ENCODE assay signal across 1 cellular context in genomic region chr6:89080281-89081128, GRCh38.
A peak's percentile ranks its signal among the peaks of the same experiment; 100 is the strongest.
TF ChIP-seq lines count a peak whose summit lies in the region.

Gene PNRC1, plus strand, starts transcription at chr6:89080751. Its CDS starts 144 bp downstream, at chr6:89080895.

TF ChIP-seq in GM12878, 131 proteins besides CTCF, POLR2A, EP300 and RAD21 (continued from another document and continues in another):
- TF ChIP-seq ZBTB4 (CRISPR knock-in tag; IDR thresholded peaks at IDR 0.05) (no peak), ASH2L (IDR thresholded peaks at IDR 0.05; ENCODE audit: borderline replicate concordance, low read depth) (no peak), ZBTB40 (IDR thresholded peaks at IDR 0.05; ENCODE audit: borderline replicate concordance) (no peak), NFYA (IDR thresholded peaks at IDR 0.05; ENCODE audit: borderline replicate concordance, low read depth, low read length) (no peak), WRNIP1 (IDR thresholded peaks at IDR 0.05; ENCODE audit: borderline replicate concordance, low read depth, low read length) (no peak), BCLAF1 (IDR thresholded peaks at IDR 0.05) (no peak), MLLT1 (IDR thresholded peaks at IDR 0.05) (peak; percentile 97), ESRRA (IDR thresholded peaks at IDR 0.05; ENCODE audit: low read length) (no peak), EZH2 (IDR thresholded peaks at IDR 0.05; ENCODE audit: borderline replicate concordance, control insufficient read depth, low read depth, low read length) (no peak), E4F1 (IDR thresholded peaks at IDR 0.05; ENCODE audit: borderline replicate concordance, partially characterized antibody) (no peak), ZBED1 (IDR thresholded peaks at IDR 0.05; ENCODE audit: borderline replicate concordance) (no peak), SP1 (IDR thresholded peaks at IDR 0.05; ENCODE audit: low read depth, low read length) (peak; percentile 91), POU2F2 (IDR thresholded peaks at IDR 0.05; ENCODE audit: borderline replicate concordance, low read depth, low read length) (peak; percentile 94), TCF12 (IDR thresholded peaks at IDR 0.05; ENCODE audit: low read depth, low read length) (peak; percentile 14; the same call in 1 of the 2 replicates), STAT1 (conservative IDR thresholded peaks at IDR 0.05) (no peak; the same call in 1 of the 2 replicates), IKZF1 (conservative IDR thresholded peaks at IDR 0.05) (peak; percentile 35; the same call in 1 of the 2 replicates), SMARCA5 (IDR thresholded peaks at IDR 0.05) (peak; percentile 69; the same call in 1 of the 2 replicates), MYC (IDR thresholded peaks at IDR 0.05; ENCODE audit: insufficient read depth, insufficient read length, insufficient replicate concordance, low read length, severe bottlenecking) (no peak), PAX5 (IDR thresholded peaks at IDR 0.05; ENCODE audit: borderline replicate concordance, low read depth, low read length) (0 out of 2 replicates have a peak, but pooled peaks have one; percentile 48), RELB (IDR thresholded peaks at IDR 0.05; ENCODE audit: low read depth) (peak; percentile 65; the same call in 1 of the 2 replicates)
- TF ChIP-seq, protein P1, sequence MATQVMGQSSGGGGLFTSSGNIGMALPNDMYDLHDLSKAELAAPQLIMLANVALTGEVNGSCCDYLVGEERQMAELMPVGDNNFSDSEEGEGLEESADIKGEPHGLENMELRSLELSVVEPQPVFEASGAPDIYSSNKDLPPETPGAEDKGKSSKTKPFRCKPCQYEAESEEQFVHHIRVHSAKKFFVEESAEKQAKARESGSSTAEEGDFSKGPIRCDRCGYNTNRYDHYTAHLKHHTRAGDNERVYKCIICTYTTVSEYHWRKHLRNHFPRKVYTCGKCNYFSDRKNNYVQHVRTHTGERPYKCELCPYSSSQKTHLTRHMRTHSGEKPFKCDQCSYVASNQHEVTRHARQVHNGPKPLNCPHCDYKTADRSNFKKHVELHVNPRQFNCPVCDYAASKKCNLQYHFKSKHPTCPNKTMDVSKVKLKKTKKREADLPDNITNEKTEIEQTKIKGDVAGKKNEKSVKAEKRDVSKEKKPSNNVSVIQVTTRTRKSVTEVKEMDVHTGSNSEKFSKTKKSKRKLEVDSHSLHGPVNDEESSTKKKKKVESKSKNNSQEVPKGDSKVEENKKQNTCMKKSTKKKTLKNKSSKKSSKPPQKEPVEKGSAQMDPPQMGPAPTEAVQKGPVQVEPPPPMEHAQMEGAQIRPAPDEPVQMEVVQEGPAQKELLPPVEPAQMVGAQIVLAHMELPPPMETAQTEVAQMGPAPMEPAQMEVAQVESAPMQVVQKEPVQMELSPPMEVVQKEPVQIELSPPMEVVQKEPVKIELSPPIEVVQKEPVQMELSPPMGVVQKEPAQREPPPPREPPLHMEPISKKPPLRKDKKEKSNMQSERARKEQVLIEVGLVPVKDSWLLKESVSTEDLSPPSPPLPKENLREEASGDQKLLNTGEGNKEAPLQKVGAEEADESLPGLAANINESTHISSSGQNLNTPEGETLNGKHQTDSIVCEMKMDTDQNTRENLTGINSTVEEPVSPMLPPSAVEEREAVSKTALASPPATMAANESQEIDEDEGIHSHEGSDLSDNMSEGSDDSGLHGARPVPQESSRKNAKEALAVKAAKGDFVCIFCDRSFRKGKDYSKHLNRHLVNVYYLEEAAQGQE (IDR thresholded peaks at IDR 0.05; ENCODE audit: low read depth, low read length): no peak
- TF ChIP-seq, protein P2, sequence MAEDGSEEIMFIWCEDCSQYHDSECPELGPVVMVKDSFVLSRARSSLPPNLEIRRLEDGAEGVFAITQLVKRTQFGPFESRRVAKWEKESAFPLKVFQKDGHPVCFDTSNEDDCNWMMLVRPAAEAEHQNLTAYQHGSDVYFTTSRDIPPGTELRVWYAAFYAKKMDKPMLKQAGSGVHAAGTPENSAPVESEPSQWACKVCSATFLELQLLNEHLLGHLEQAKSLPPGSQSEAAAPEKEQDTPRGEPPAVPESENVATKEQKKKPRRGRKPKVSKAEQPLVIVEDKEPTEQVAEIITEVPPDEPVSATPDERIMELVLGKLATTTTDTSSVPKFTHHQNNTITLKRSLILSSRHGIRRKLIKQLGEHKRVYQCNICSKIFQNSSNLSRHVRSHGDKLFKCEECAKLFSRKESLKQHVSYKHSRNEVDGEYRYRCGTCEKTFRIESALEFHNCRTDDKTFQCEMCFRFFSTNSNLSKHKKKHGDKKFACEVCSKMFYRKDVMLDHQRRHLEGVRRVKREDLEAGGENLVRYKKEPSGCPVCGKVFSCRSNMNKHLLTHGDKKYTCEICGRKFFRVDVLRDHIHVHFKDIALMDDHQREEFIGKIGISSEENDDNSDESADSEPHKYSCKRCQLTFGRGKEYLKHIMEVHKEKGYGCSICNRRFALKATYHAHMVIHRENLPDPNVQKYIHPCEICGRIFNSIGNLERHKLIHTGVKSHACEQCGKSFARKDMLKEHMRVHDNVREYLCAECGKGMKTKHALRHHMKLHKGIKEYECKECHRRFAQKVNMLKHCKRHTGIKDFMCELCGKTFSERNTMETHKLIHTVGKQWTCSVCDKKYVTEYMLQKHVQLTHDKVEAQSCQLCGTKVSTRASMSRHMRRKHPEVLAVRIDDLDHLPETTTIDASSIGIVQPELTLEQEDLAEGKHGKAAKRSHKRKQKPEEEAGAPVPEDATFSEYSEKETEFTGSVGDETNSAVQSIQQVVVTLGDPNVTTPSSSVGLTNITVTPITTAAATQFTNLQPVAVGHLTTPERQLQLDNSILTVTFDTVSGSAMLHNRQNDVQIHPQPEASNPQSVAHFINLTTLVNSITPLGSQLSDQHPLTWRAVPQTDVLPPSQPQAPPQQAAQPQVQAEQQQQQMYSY (CRISPR knock-in tag; IDR thresholded peaks at IDR 0.05): no peak
